In genomic region chr2:19667085-19667484, GRCh38 we compare ENCODE assay signal across 11 cellular contexts.
DNase-seq lines count a peak whose midpoint lies in the region; ATAC-seq, FAIRE-seq and TF ChIP-seq lines count a peak whose summit lies in the region.
"Had no signal": no experiment of that assay in that cellular context is flagged by ENCODE, and none has a peak within 500 bp of the region (broad histone marks: within the 10 kb centered on the region; RNA-seq: fewer than 3 reads in every experiment).

No MANE protein-coding gene starts in this region.

- 36% methylated on average over 3 of the region's 3 CpGs for WGBS in HepG2 (ENCODE audit: low lambda C conversion rate)

- H3K79me2 ChIP-seq in Loucy (ENCODE audit: insufficient read depth, low read length) (no peaks in the 10 kb centered on the region), HepG2 (ENCODE audit: insufficient read depth, low read length) (no peaks in the 10 kb centered on the region)

- no peaks in the 10 kb centered on the region for H3K9me3 ChIP-seq in Loucy (ENCODE audit: insufficient read depth, low read depth, low read length)
- H3K9me3 ChIP-seq in HepG2 (ENCODE audit: low read length) = no peaks in the 10 kb centered on the region
- H3K9me3 ChIP-seq: esophagus muscularis mucosa had no signal

- POLR2A ChIA-PET in HepG2 (lab: Yijun Ruan, JAX) = no interaction called here

- no peak for TF ChIP-seq RAD21 in HepG2 (CRISPR knock-in tag; IDR thresholded peaks at IDR 0.05)

- DNase-seq in astrocyte of the hippocampus (ENCODE audit: low read depth, low spot score) = peak; percentile 43
- no peak for DNase-seq in HepG2 (ENCODE audit: low spot score)
- DNase-seq in activated naive CD4-positive, alpha-beta T cell treated with Interleukin-2 at 50 U/mL for 16 hours = no peak
- DNase-seq in activated T-cell treated with anti-CD3 and anti-CD28 coated beads, Interleukin-2, amount 50 U/mL, for 48 hours = no peak
- no peak for DNase-seq in iPS-NIHi7 (ENCODE audit: extremely low spot score)
- DNase-seq in NCI-H2029 (lab: John Stamatoyannopoulos, UW) = no peak
- DNase-seq: activated effector memory CD4-positive, alpha-beta T cell treated with Interleukin-2 at 50 U/mL for 16 hours; naive B cell had no signal

- no peak overlapping the region for H2AFZ ChIP-seq in Loucy (ENCODE audit: low read length)
- H2AFZ ChIP-seq in HepG2 (ENCODE audit: low read length) = no peak overlapping the region

- H3K4me2 ChIP-seq in Loucy (ENCODE audit: low read depth, low read length, poor library complexity, severe bottlenecking) (no peak overlapping the region), HepG2 (ENCODE audit: low read depth, low read length) (no peak overlapping the region)

- FAIRE-seq in HepG2 (lab: Jason Lieb, UNC) = peak; percentile 60

- CTCF ChIA-PET in HepG2 (lab: Yijun Ruan, JAX; ENCODE audit: low intra/inter-chr PET ratio, low total read pairs) = no interaction called here

- no peaks in the 10 kb centered on the region for H3F3A ChIP-seq in Loucy (ENCODE audit: low read depth)

- no TSS peak for BruUV-seq in HepG2 (replicated peaks; lab: Mats Ljungman, UMichigan)

- H3K27me3 ChIP-seq in Loucy (ENCODE audit: insufficient read depth, low read length, poor library complexity, severe bottlenecking) = no peaks in the 10 kb centered on the region
- H3K27me3 ChIP-seq in HepG2 (ENCODE audit: control insufficient read depth in 1 of 2, insufficient read depth in 2 of 2, low read length in 2 of 2) = peaks cover 1 to 14% of the 10 kb centered on the region in 2 experiments; a peak in 2 of 5 replicates
- H3K27me3 ChIP-seq: esophagus muscularis mucosa had no signal

- H3K9me2 ChIP-seq in Loucy (replicated peaks; ENCODE audit: low read depth, low read length) = no peaks in the 10 kb centered on the region

- H3K27ac ChIP-seq in C4-2B = no peak overlapping the region
- H3K27ac ChIP-seq in HepG2 (ENCODE audit: extremely low read length, insufficient read depth, low read length) = no peak overlapping the region
- H3K27ac ChIP-seq: esophagus muscularis mucosa had no signal

- ATAC-seq in HepG2 = no peak; the same call in 2 of the 3 replicates

- H4K20me1 ChIP-seq in Loucy (ENCODE audit: insufficient read depth, low read length, poor library complexity, severe bottlenecking) (no peaks in the 10 kb centered on the region), HepG2 (ENCODE audit: insufficient read depth, low read length) (no peaks in the 10 kb centered on the region)

- peak; percentile 48 for TF ChIP-seq CTCF in C4-2B (conservative IDR thresholded peaks at IDR 0.05)
- peak; percentile 38 for TF ChIP-seq CTCF in Loucy (conservative IDR thresholded peaks at IDR 0.05; ENCODE audit: low read length)
- TF ChIP-seq CTCF in HepG2 (CRISPR knock-in tag; IDR thresholded peaks at IDR 0.05) = peak; percentile 45; the same call in 1 of the 2 replicates

- intact Hi-C loops in HepG2 (cut with micrococcal nuclease; ENCODE audit: unreplicated experiment) = loop anchor here (1.0 kb wide), 1 partner anchor 298 kb away; no protein-coding TSS in a partner anchor

- no peak for TF ChIP-seq POLR2A in HepG2 (IDR thresholded peaks at IDR 0.05; ENCODE audit: insufficient read depth in 1 of 2, low read depth in 2 of 2, low read length in 2 of 2)

- H3K36me3 ChIP-seq in Loucy (ENCODE audit: insufficient read depth, low read length) (no peaks in the 10 kb centered on the region), HepG2 (replicated peaks in 1 of 2; ENCODE audit: control insufficient read depth in 1 of 2, insufficient read depth in 2 of 2, low read length in 2 of 2) (no peaks in the 10 kb centered on the region)
- H3K36me3 ChIP-seq: esophagus muscularis mucosa had no signal

- in situ Hi-C loops in HepG2 (cut with HindIII; ENCODE audit: extremely low pct_ligation_motif_present, low pct_unique_long_range_greater_than_20kb) = no loop called here

- no peak overlapping the region for H3K4me3 ChIP-seq in Loucy (ENCODE audit: low read length, poor library complexity, severe bottlenecking)
- no peak overlapping the region for H3K4me3 ChIP-seq in HepG2 (replicated peaks in 1 of 3; ENCODE audit: insufficient read depth in 1 of 3, low read depth in 2 of 3, low read length in 3 of 3)
- H3K4me3 ChIP-seq: esophagus muscularis mucosa had no signal

- no peak for TF ChIP-seq EP300 in HepG2 (IDR thresholded peaks at IDR 0.05; ENCODE audit: low read depth in 2 of 2, low read length in 2 of 2)
- TF ChIP-seq EP300 in HepG2 (CRISPR knock-in tag; IDR thresholded peaks at IDR 0.05; ENCODE audit: borderline replicate concordance) = no peak

- no peaks in the 10 kb centered on the region for H3K4me1 ChIP-seq in Loucy (ENCODE audit: insufficient read depth, low read length, poor library complexity, severe bottlenecking)
- 0 out of 2 replicates have a peak, but pooled peaks cover 6% of the 10 kb centered on the region for H3K4me1 ChIP-seq in HepG2 (ENCODE audit: insufficient read depth, low read length)
- H3K4me1 ChIP-seq: esophagus muscularis mucosa had no signal

- H3K9ac ChIP-seq in Loucy (ENCODE audit: low read depth, low read length, poor library complexity, severe bottlenecking) = no peak overlapping the region
- no peak overlapping the region for H3K9ac ChIP-seq in HepG2 (ENCODE audit: insufficient read depth, low read depth, low read length)

TF ChIP-seq in HepG2, 621 proteins besides CTCF, POLR2A, EP300 and RAD21:
- TF ChIP-seq ZNF672 (CRISPR knock-in tag; IDR thresholded peaks at IDR 0.05) (no peak), CCAR2 (optimal IDR thresholded peaks at IDR 0.05; ENCODE audit: low read depth, low read length) (no peak), IKZF4 (CRISPR knock-in tag; IDR thresholded peaks at IDR 0.05; ENCODE audit: borderline replicate concordance, low read depth, not compliant biosample characterization) (no peak), SMC3 (IDR thresholded peaks at IDR 0.05; ENCODE audit: low read length) (peak; percentile 17; the same call in 1 of the 2 replicates), ZNF776 (CRISPR knock-in tag; IDR thresholded peaks at IDR 0.05) (no peak), PRPF4 (IDR thresholded peaks at IDR 0.05; ENCODE audit: low read depth, low read length, poor library complexity, severe bottlenecking) (no peak), KLF16 (CRISPR knock-in tag; IDR thresholded peaks at IDR 0.05) (no peak), STAG1 (CRISPR knock-in tag; IDR thresholded peaks at IDR 0.05) (peak; percentile 63), ZBTB39 (CRISPR knock-in tag; IDR thresholded peaks at IDR 0.05) (no peak), ZKSCAN5 (CRISPR knock-in tag; IDR thresholded peaks at IDR 0.05) (no peak), FOXK2 (IDR thresholded peaks at IDR 0.05) (no peak), NR2C2 (CRISPR knock-in tag; IDR thresholded peaks at IDR 0.05; ENCODE audit: borderline replicate concordance) (no peak), U2AF1 (optimal IDR thresholded peaks at IDR 0.05; ENCODE audit: low read depth, low read length) (no peak), ZNF501 (CRISPR knock-in tag; IDR thresholded peaks at IDR 0.05) (no peak), ESRRA (CRISPR knock-in tag; IDR thresholded peaks at IDR 0.05; ENCODE audit: low read depth) (no peak), ZNF414 (CRISPR knock-in tag; IDR thresholded peaks at IDR 0.05) (no peak), ZNF746 (CRISPR knock-in tag; IDR thresholded peaks at IDR 0.05) (no peak), SKIL (CRISPR knock-in tag; IDR thresholded peaks at IDR 0.05; ENCODE audit: borderline replicate concordance) (no peak), CEBPG (CRISPR knock-in tag; IDR thresholded peaks at IDR 0.05) (peak; percentile 32; the same call in 1 of the 2 replicates)
